In the genomic region with DNA sequence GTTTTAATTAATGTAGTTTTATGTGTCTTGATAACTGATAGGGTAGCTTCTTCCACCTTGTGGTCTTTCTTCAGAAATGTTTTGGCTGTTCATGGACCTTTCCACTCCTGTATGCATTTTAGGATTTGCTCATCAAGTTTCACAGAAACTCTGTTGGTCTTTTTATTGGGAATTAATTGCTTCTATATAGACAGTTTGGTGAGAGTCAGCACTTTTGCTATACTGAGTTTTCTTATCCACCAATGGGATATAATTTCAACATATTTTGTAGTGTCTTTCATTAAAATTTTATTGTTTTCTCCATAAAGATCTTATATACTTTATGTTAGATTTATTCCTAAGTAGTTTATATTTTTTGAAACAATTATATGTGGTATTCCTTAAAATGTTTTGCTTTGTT, we compare ENCODE assay signal across 25 cellular contexts. TPM values are rescaled to one million over a fixed set of nuclear protein-coding genes. Genes with fewer than 3 reads are reported as not detected.
A peak's percentile ranks its signal among the peaks of the same experiment; 100 is the strongest.
DNase-seq lines count a peak whose midpoint lies in the region; ATAC-seq, FAIRE-seq and TF ChIP-seq lines count a peak whose summit lies in the region.
"Had no signal": no experiment of that assay in that cellular context is flagged by ENCODE, and none has a peak within 500 bp of the region (broad histone marks: within the 10 kb centered on the region; RNA-seq: fewer than 3 reads in every experiment).

No MANE protein-coding gene starts in this region.

- H4K20me1 ChIP-seq in neural cell (ENCODE audit: insufficient read depth): no peaks in the 10 kb centered on the region

- no peak overlapping the region for H3K9ac ChIP-seq in neural cell (ENCODE audit: low read length)

- in situ Hi-C loops in KBM-7 (cut with MboI; ENCODE audit: low pct_unique_long_range_greater_than_20kb, low sequenced_read_pairs): no loop called here

- peak overlapping the region in 1 of 7 donors; percentile 13 for H3K27ac Mint-ChIP-seq in CD4-positive, alpha-beta memory T cell
- no peak overlapping the region for H3K27ac Mint-ChIP-seq in central memory CD8-positive, alpha-beta T cell (ENCODE audit: low read depth)
- H3K27ac Mint-ChIP-seq: activated CD8-positive, alpha-beta T cell treated with anti-CD3 and anti-CD28 coated beads, Interleukin-2, amount 10 ng/mL, durations not matched to agents 7 days and 5 days; stimulated activated memory B cell treated with anti-CD40 and anti-IgM and Interleukin-4, amounts not matched to agents 10 μg/mL and 1 μg/mL and 100 μg/mL, for 72 hours had no signal

- H3K4me3 Mint-ChIP-seq in CD4-positive, alpha-beta memory T cell: peak overlapping the region in 6 of 8 donors; percentile 30 to 76 (median 71)
- H3K4me3 Mint-ChIP-seq in central memory CD8-positive, alpha-beta T cell: peak overlapping the region; percentile 12
- H3K4me3 Mint-ChIP-seq: activated CD8-positive, alpha-beta T cell treated with anti-CD3 and anti-CD28 coated beads, Interleukin-2, amount 10 ng/mL, durations not matched to agents 7 days and 5 days had no signal

- no peak overlapping the region for H3K4me2 ChIP-seq in neural cell (ENCODE audit: low read length)

- H3K4me1 ChIP-seq in CD4-positive, alpha-beta memory T cell (ENCODE audit: insufficient read depth, low read length): peaks cover 46% of the 10 kb centered on the region

- H3K4me1 Mint-ChIP-seq in CD4-positive, alpha-beta memory T cell: peaks cover 50 to 76% (median 63%) of the 10 kb centered on the region in 4 donors
- H3K4me1 Mint-ChIP-seq in central memory CD8-positive, alpha-beta T cell: peaks cover 61% of the 10 kb centered on the region

- no peak for DNase-seq in CD4-positive, alpha-beta memory T cell
- DNase-seq in central memory CD8-positive, alpha-beta T cell (ENCODE audit: low spot score in 2 of 2): no peak
- no peak for DNase-seq in KBM-7
- DNase-seq in HK-2 (ENCODE audit: unreplicated experiment): no peak
- no peak for DNase-seq in germinal center (ENCODE audit: low spot score)
- DNase-seq: activated CD8-positive, alpha-beta T cell treated with anti-CD3 and anti-CD28 coated beads, Interleukin-2, amount 10 ng/mL, durations not matched to agents 7 days and 5 days; amygdala; BE2C; effector CD8-positive, alpha-beta T cell; GDM1; glutamatergic neuron; left lung; mucosa of descending colon; NCI-H1105 treated with DMSO at 0.1 percent for 48 hours; NCI-H2081 treated with DMSO at 0.1 percent for 48 hours; NCI-H510A treated with DMSO at 0.1 percent for 48 hours; nucleus accumbens; right cardiac atrium; WERI-Rb-1 had no signal

- H2AFZ ChIP-seq in neural cell (ENCODE audit: low read depth, low read length): no peak overlapping the region

- H3K9me3 Mint-ChIP-seq in CD4-positive, alpha-beta memory T cell: no peaks in the 10 kb centered on the region
- no peaks in the 10 kb centered on the region for H3K9me3 Mint-ChIP-seq in central memory CD8-positive, alpha-beta T cell

- ATAC-seq in central memory CD8-positive, alpha-beta T cell (replicated peaks; ENCODE audit: extremely low read depth, poor library complexity, severe bottlenecking): no peak
- ATAC-seq: activated CD8-positive, alpha-beta T cell treated with anti-CD3 and anti-CD28 coated beads, Interleukin-2, amount 10 ng/mL, durations not matched to agents 7 days and 5 days; left lung; mucosa of descending colon; right cardiac atrium; stimulated activated memory B cell treated with anti-CD40 and anti-IgM and Interleukin-4, amounts not matched to agents 10 μg/mL and 1 μg/mL and 100 μg/mL, for 72 hours had no signal

- POLR2A ChIA-PET in CD4-positive, alpha-beta memory T cell (lab: Charles Lee; ENCODE audit: partially characterized antibody): no interaction called here

- TF ChIP-seq EP300 in neural cell (conservative IDR thresholded peaks at IDR 0.05; ENCODE audit: poor library complexity, severe bottlenecking): no peak

- H3K36me3 ChIP-seq in CD4-positive, alpha-beta memory T cell (ENCODE audit: insufficient read depth, low read length): peaks cover 12% of the 10 kb centered on the region
- no peaks in the 10 kb centered on the region for H3K36me3 ChIP-seq in neural cell (ENCODE audit: insufficient read depth, low read length)

- intact Hi-C loops in CD4-positive, alpha-beta memory T cell (cut with micrococcal nuclease): no loop called here

- no peaks in the 10 kb centered on the region for H3K9me2 ChIP-seq in neural cell (ENCODE audit: insufficient read depth, low read length)

- H3F3A ChIP-seq in neural cell (ENCODE audit: insufficient read depth, low read length, poor library complexity, severe bottlenecking): no peaks in the 10 kb centered on the region

- H3K27me3 ChIP-seq in CD4-positive, alpha-beta memory T cell (ENCODE audit: insufficient read depth, low read length): no peaks in the 10 kb centered on the region
- no peaks in the 10 kb centered on the region for H3K27me3 ChIP-seq in neural cell (ENCODE audit: insufficient read depth, low read depth, low read length)
- H3K27me3 ChIP-seq: BE2C, left lung, tibial nerve had no signal

- H3K79me2 ChIP-seq in neural cell (replicated peaks; ENCODE audit: insufficient read depth, low read length): peaks cover 36% of the 10 kb centered on the region

- FAIRE-seq in G401.6 (lab: Jason Lieb, UNC): peak; percentile 90
- FAIRE-seq: D721Med had no signal

- H3K9me3 ChIP-seq in CD4-positive, alpha-beta memory T cell (ENCODE audit: control insufficient read depth in 1 of 2, low read length in 2 of 2): no peaks in the 10 kb centered on the region
- no peaks in the 10 kb centered on the region for H3K9me3 ChIP-seq in neural cell (ENCODE audit: low read length)
- H3K9me3 ChIP-seq: BE2C, left lung, mucosa of descending colon, tibial nerve had no signal

- no peak overlapping the region for H3K27ac ChIP-seq in CD4-positive, alpha-beta memory T cell (ENCODE audit: low read depth, low read length)
- H3K27ac ChIP-seq in neural cell (ENCODE audit: low read length): no peak overlapping the region
- H3K27ac ChIP-seq: left lung, RWPE1, tibial nerve, WERI-Rb-1 had no signal

- no peak for TF ChIP-seq RAD21 in neural cell (conservative IDR thresholded peaks at IDR 0.05)

- H3K4me3 ChIP-seq in CD4-positive, alpha-beta memory T cell (ENCODE audit: low read length in 2 of 2): no peak overlapping the region
- peak overlapping the region; percentile 44 for H3K4me3 ChIP-seq in neural cell (ENCODE audit: low read length)
- H3K4me3 ChIP-seq: left lung, mucosa of descending colon, tibial nerve had no signal

- peaks cover 43 to 64% of the 10 kb centered on the region in 2 donors for H3K36me3 Mint-ChIP-seq in CD4-positive, alpha-beta memory T cell
- peaks cover 32% of the 10 kb centered on the region for H3K36me3 Mint-ChIP-seq in central memory CD8-positive, alpha-beta T cell (ENCODE audit: insufficient read depth)

- TF ChIP-seq CTCF in neural cell (IDR thresholded peaks at IDR 0.05; ENCODE audit: poor library complexity, severe bottlenecking): no peak

- H3K27me3 Mint-ChIP-seq in CD4-positive, alpha-beta memory T cell: no peaks in the 10 kb centered on the region
- no peaks in the 10 kb centered on the region for H3K27me3 Mint-ChIP-seq in central memory CD8-positive, alpha-beta T cell
- H3K27me3 Mint-ChIP-seq: stimulated activated memory B cell treated with anti-CD40 and anti-IgM and Interleukin-4, amounts not matched to agents 10 μg/mL and 1 μg/mL and 100 μg/mL, for 72 hours had no signal

- CTCF ChIA-PET in CD4-positive, alpha-beta memory T cell (lab: Charles Lee; ENCODE audit: partially characterized antibody): no interaction called here

TF ChIP-seq in neural cell, 6 proteins besides CTCF, POLR2A, EP300 and RAD21:
- no peak for TF ChIP-seq TAF1 (IDR thresholded peaks at IDR 0.05; ENCODE audit: low read depth)
- no peak for TF ChIP-seq MXI1 (conservative IDR thresholded peaks at IDR 0.05; ENCODE audit: poor library complexity, severe bottlenecking)
- TF ChIP-seq POLR2AphosphoS5 (IDR thresholded peaks at IDR 0.05): no peak
- TF ChIP-seq, protein P1, sequence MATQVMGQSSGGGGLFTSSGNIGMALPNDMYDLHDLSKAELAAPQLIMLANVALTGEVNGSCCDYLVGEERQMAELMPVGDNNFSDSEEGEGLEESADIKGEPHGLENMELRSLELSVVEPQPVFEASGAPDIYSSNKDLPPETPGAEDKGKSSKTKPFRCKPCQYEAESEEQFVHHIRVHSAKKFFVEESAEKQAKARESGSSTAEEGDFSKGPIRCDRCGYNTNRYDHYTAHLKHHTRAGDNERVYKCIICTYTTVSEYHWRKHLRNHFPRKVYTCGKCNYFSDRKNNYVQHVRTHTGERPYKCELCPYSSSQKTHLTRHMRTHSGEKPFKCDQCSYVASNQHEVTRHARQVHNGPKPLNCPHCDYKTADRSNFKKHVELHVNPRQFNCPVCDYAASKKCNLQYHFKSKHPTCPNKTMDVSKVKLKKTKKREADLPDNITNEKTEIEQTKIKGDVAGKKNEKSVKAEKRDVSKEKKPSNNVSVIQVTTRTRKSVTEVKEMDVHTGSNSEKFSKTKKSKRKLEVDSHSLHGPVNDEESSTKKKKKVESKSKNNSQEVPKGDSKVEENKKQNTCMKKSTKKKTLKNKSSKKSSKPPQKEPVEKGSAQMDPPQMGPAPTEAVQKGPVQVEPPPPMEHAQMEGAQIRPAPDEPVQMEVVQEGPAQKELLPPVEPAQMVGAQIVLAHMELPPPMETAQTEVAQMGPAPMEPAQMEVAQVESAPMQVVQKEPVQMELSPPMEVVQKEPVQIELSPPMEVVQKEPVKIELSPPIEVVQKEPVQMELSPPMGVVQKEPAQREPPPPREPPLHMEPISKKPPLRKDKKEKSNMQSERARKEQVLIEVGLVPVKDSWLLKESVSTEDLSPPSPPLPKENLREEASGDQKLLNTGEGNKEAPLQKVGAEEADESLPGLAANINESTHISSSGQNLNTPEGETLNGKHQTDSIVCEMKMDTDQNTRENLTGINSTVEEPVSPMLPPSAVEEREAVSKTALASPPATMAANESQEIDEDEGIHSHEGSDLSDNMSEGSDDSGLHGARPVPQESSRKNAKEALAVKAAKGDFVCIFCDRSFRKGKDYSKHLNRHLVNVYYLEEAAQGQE (IDR thresholded peaks at IDR 0.05; ENCODE audit: borderline replicate concordance): no peak
- TF ChIP-seq EZH2 (IDR thresholded peaks at IDR 0.05; ENCODE audit: borderline replicate concordance, insufficient read depth, low read length, poor library complexity, severe bottlenecking): no peak
- no peak for TF ChIP-seq SMC3 (conservative IDR thresholded peaks at IDR 0.05; ENCODE audit: poor library complexity)

RNA-seq across cellular contexts. Expression of a gene that starts 7.8 kb away (rescaled TPM):
- 10 to 100 TPM; 27.4 to 29.8 TPM for total RNA-seq in CD4-positive, alpha-beta memory T cell
- 10 to 100 TPM; 18.0 to 26.8 TPM for polyA plus RNA-seq in CD4-positive, alpha-beta memory T cell
- 34.6 and 35.7 TPM in 2 replicates for polyA plus RNA-seq in neural cell
- 48.2 and 52.8 TPM in 2 replicates for polyA minus RNA-seq in neural cell

RNA-seq across cellular contexts. Expression of a gene that starts 53.5 kb away (rescaled TPM):
- 10 to 100 TPM; 14.0 TPM for total RNA-seq in CD4-positive, alpha-beta memory T cell
- polyA plus RNA-seq in CD4-positive, alpha-beta memory T cell: 10 to 100 TPM in 1 of 2 donors, 1 to 10 TPM in 1; 9.6 to 10.6 TPM
- polyA plus RNA-seq in neural cell: 48.0 and 64.0 TPM in 2 replicates
- polyA minus RNA-seq in neural cell: 23.9 and 30.3 TPM in 2 replicates
